In the genomic region with DNA sequence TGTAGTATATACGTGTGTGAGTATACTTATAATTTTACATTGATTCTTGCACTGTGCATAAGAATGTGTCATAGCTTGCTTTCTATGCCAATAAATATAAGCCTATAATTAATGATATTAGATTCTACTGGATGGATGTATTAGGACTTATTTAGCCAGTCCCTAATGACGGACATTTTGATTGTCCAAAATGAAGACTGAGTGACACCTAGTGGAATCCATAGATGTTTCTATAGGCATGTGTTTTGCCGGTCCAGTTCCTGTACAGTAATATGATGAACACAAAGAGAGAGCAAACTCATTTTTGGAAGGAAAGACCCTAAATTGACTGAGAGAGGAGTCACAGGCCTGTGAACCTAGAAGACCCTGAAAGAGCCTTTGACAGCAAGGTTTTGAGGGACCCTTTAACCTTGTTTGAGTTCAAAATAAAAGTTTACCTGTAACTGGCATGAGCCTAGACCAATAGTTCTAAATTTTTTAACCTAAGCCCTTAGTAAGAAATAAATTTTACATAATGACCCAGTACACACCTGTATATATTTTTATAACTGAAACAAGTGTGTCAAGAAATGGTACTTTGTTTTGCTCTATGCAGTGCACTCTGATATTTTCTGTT, we compare ENCODE assay signal across 8 cellular contexts. TPM values are rescaled to one million over a fixed set of nuclear protein-coding genes. Genes with fewer than 3 reads are reported as not detected.
A peak's percentile ranks its signal among the peaks of the same experiment; 100 is the strongest.
DNase-seq lines count a peak whose midpoint lies in the region; ATAC-seq and TF ChIP-seq lines count a peak whose summit lies in the region.

No MANE protein-coding gene starts in this region.

- ATAC-seq in GM21528 (IDR thresholded peaks at IDR 0.05; ENCODE audit: low FRiP score, unreplicated experiment) (peak; percentile 78), GM19328 (IDR thresholded peaks at IDR 0.05; ENCODE audit: unreplicated experiment) (no peak)

- no peaks in the 10 kb centered on the region for H3K4me1 ChIP-seq in spleen

- H3K36me3 ChIP-seq in spleen, result peaks cover 0 to 20% (median 0%) of the 10 kb centered on the region in 6 donors

- no peaks in the 10 kb centered on the region for H3K27me3 ChIP-seq in spleen (replicated peaks in 1 of 7)

- peak in 6 of 11 experiments; percentile 30 to 44 (median 37) for TF ChIP-seq CTCF in spleen (IDR thresholded peaks at IDR 0.05 in 8 of 11, conservative IDR thresholded peaks at IDR 0.05 in 3 of 11)

- TF ChIP-seq POLR2A in spleen (IDR thresholded peaks at IDR 0.05), result no peak

- intact Hi-C loops in spleen (cut with DNase I; ENCODE audit: low total_unique reads), result loop anchor here (5.0 to 10.0 kb wide), 2 partner anchors 257 to 309 kb away; no protein-coding TSS in a partner anchor

- no peak overlapping the region for H3K27ac ChIP-seq in spleen

- WGBS in spleen, 5 donors, result 36 to 51% (median 44%) methylated on average over 3 of the region's 3 CpGs

- DNase-seq in EL (peak; percentile 23), NAMALWA (ENCODE audit: low spot score) (peak; percentile 71), dermis microvascular lymphatic vessel endothelial cell (ENCODE audit: low read depth in 2 of 2) (peak; percentile 49 to 61), spleen (no peak)
- no peak for DNase-seq in activated CD4-positive, alpha-beta T cell treated with anti-CD3 and anti-CD28 coated beads for 1 hour
- no peak for DNase-seq in stimulated activated naive CD4-positive, alpha-beta T cell treated with Interleukin-2 at 50 U/mL for 16 hours (lab: John Stamatoyannopoulos, UW)

- H3K4me3 ChIP-seq in spleen, result no peak overlapping the region

- H3K9me3 ChIP-seq in spleen, result no peaks in the 10 kb centered on the region

RNA-seq across cellular contexts. Expression of gene AGBL3, which starts 42.4 kb away (rescaled TPM):
- total RNA-seq in dermis microvascular lymphatic vessel endothelial cell, result 0.51 and 1.0 TPM in 2 replicates
- total RNA-seq in spleen, result 10 to 100 TPM in 1 of 7 donors, 1 to 10 TPM in 6; 3.6 to 12.9 (median 5.1) TPM
- polyA plus RNA-seq in spleen, result 1 to 10 TPM; 1.2 to 1.5 (median 1.3) TPM

Comparison
In these comparisons a context has a peak if more than half of its experiments do, and no peak if none do; other contexts are left out.
1. DNase-seq: peak in EL (single experiment), NAMALWA (single experiment) and dermis microvascular lymphatic vessel endothelial cell (2 of 2); none in spleen (single experiment), activated CD4-positive, alpha-beta T cell treated with anti-CD3 and anti-CD28 coated beads for 1 hour (single experiment) and stimulated activated naive CD4-positive, alpha-beta T cell treated with Interleukin-2 at 50 U/mL for 16 hours (single experiment).